In genomic region chr11:14065153-14065552, GRCh38 we compare ENCODE assay signal across 13 cellular contexts.
DNase-seq lines count a peak whose midpoint lies in the region; ATAC-seq, FAIRE-seq and TF ChIP-seq lines count a peak whose summit lies in the region.
"Had no signal": no experiment of that assay in that cellular context is flagged by ENCODE, and none has a peak within 500 bp of the region (broad histone marks: within the 10 kb centered on the region; RNA-seq: fewer than 3 reads in every experiment).

No MANE protein-coding gene starts in this region.

- intact Hi-C loops in activated naive CD4-positive, alpha-beta T cell treated with anti-CD3 and anti-CD28 coated beads for 36 hours (cut with micrococcal nuclease): loop anchor here (1.0 kb wide), 1 partner anchor 10 kb away; no protein-coding TSS in a partner anchor

- ATAC-seq in stimulated activated naive CD8-positive, alpha-beta T cell treated with anti-CD3 and anti-CD28 coated beads, Interleukin-15, amount 100 ng/mL, for 72 hours: peak; percentile 73
- ATAC-seq: HCT116 had no signal

- H2AK5ac ChIP-seq in mesenchymal stem cell (ENCODE audit: low read length, severe bottlenecking): no peak overlapping the region

- H3K9me3 ChIP-seq in mesenchymal stem cell (ENCODE audit: control insufficient read depth, low read length): no peaks in the 10 kb centered on the region

- no peak overlapping the region for H3K4ac ChIP-seq in mesenchymal stem cell (ENCODE audit: low read depth in 1 of 2, low read length in 2 of 2)

- no peaks in the 10 kb centered on the region for H3K27me3 ChIP-seq in mesenchymal stem cell (ENCODE audit: control insufficient read depth in 1 of 2, insufficient read depth in 1 of 2, low read length in 2 of 2)

- no peak for FAIRE-seq in GM12892 (lab: Jason Lieb, UNC)
- FAIRE-seq: HTR-8/SVneo had no signal

- H3K27me3 Mint-ChIP-seq in activated naive CD4-positive, alpha-beta T cell treated with anti-CD3 and anti-CD28 coated beads for 36 hours (ENCODE audit: low read depth): no peaks in the 10 kb centered on the region
- H3K27me3 Mint-ChIP-seq in stimulated activated naive CD8-positive, alpha-beta T cell treated with anti-CD3 and anti-CD28 coated beads, Interleukin-15, amount 100 ng/mL, for 72 hours: no peaks in the 10 kb centered on the region

- H3K4me3 ChIP-seq in mesenchymal stem cell (ENCODE audit: insufficient read depth in 1 of 2, low read depth in 1 of 2, low read length in 2 of 2): peak overlapping the region in 1 of 2 experiments; percentile 53

- H3K4me3 Mint-ChIP-seq in activated naive CD4-positive, alpha-beta T cell treated with anti-CD3 and anti-CD28 coated beads for 36 hours: peak overlapping the region; percentile 44
- peak overlapping the region; percentile 54 to 74 for H3K4me3 Mint-ChIP-seq in stimulated activated naive CD8-positive, alpha-beta T cell treated with anti-CD3 and anti-CD28 coated beads, Interleukin-15, amount 100 ng/mL, for 72 hours

- H3K9me3 Mint-ChIP-seq in activated naive CD4-positive, alpha-beta T cell treated with anti-CD3 and anti-CD28 coated beads for 36 hours: no peaks in the 10 kb centered on the region
- H3K9me3 Mint-ChIP-seq in stimulated activated naive CD8-positive, alpha-beta T cell treated with anti-CD3 and anti-CD28 coated beads, Interleukin-15, amount 100 ng/mL, for 72 hours: no peaks in the 10 kb centered on the region

- no peak overlapping the region for H3K18ac ChIP-seq in mesenchymal stem cell (ENCODE audit: low read depth in 1 of 2, low read length in 2 of 2)

- H3K79me1 ChIP-seq in mesenchymal stem cell (replicated peaks; ENCODE audit: low read length, poor library complexity, severe bottlenecking): no peaks in the 10 kb centered on the region

- H3K23ac ChIP-seq in mesenchymal stem cell (ENCODE audit: low read length in 2 of 2): no peak overlapping the region

- H3K14ac ChIP-seq in mesenchymal stem cell (ENCODE audit: low read length in 2 of 2): no peak overlapping the region

- peak overlapping the region; percentile 37 for H3K9ac ChIP-seq in mesenchymal stem cell (ENCODE audit: low read length)

- no peak overlapping the region for H2BK120ac ChIP-seq in mesenchymal stem cell (ENCODE audit: low read depth, low read length)

- H3K27ac ChIP-seq in mesenchymal stem cell (ENCODE audit: low read length, poor library complexity, severe bottlenecking): no peak overlapping the region

- DNase-seq in activated naive CD4-positive, alpha-beta T cell treated with Interleukin-2 at 50 U/mL for 16 hours: peak; percentile 25
- DNase-seq in activated naive CD4-positive, alpha-beta T cell (lab: John Stamatoyannopoulos, UW): no peak
- DNase-seq in activated naive CD4-positive, alpha-beta T cell treated with anti-CD3 and anti-CD28 coated beads for 36 hours: peak; percentile 43
- no peak for DNase-seq in mesenchymal stem cell
- peak; percentile 17 to 19 for DNase-seq in stimulated activated naive CD8-positive, alpha-beta T cell treated with anti-CD3 and anti-CD28 coated beads, Interleukin-15, amount 100 ng/mL, for 72 hours
- no peak for DNase-seq in SHP77 (lab: John Stamatoyannopoulos, UW)
- DNase-seq in DMS153 treated with DMSO at 0.1 percent for 48 hours (lab: John Stamatoyannopoulos, UW; ENCODE audit: unreplicated experiment): no peak
- no peak for DNase-seq in GM12892 (ENCODE audit: insufficient read length)
- DNase-seq: activated gamma-delta T cell, naive B cell, NCI-H226 had no signal

- TF ChIP-seq POLR2A in GM12892 (IDR thresholded peaks at IDR 0.05; ENCODE audit: low read depth, low read length): no peak

- H3K36me3 Mint-ChIP-seq in activated naive CD4-positive, alpha-beta T cell treated with anti-CD3 and anti-CD28 coated beads for 36 hours (ENCODE audit: low read depth): no peaks in the 10 kb centered on the region
- H3K36me3 Mint-ChIP-seq: naive B cell had no signal

- H2BK12ac ChIP-seq in mesenchymal stem cell (ENCODE audit: low read length in 2 of 2): no peak overlapping the region

- no peaks in the 10 kb centered on the region for H3K36me3 ChIP-seq in mesenchymal stem cell (ENCODE audit: control insufficient read depth in 1 of 2, insufficient read depth in 2 of 2, low read depth in 1 of 2, low read length in 2 of 2)

- H4K8ac ChIP-seq in mesenchymal stem cell (ENCODE audit: low read length): no peak overlapping the region

- 79% methylated on average over 8 of the region's 8 CpGs for WGBS in mesenchymal stem cell

- no peak overlapping the region for H2AFZ ChIP-seq in mesenchymal stem cell (ENCODE audit: low read depth, low read length)

- no peak overlapping the region for H4K91ac ChIP-seq in mesenchymal stem cell (ENCODE audit: low read length)

- H3K4me1 ChIP-seq in mesenchymal stem cell (ENCODE audit: control insufficient read depth, insufficient read depth, low read depth, low read length): no peaks in the 10 kb centered on the region

- H3K4me2 ChIP-seq in mesenchymal stem cell (ENCODE audit: low read length, poor library complexity, severe bottlenecking): no peak overlapping the region

- no peak overlapping the region for H2BK5ac ChIP-seq in mesenchymal stem cell (ENCODE audit: low read depth, low read length, poor library complexity, severe bottlenecking)

- CTCF ChIA-PET in activated naive CD4-positive, alpha-beta T cell treated with anti-CD3 and anti-CD28 coated beads for 36 hours (lab: Charles Lee): interaction anchor here (1.2 kb wide), 1 partner anchor 10 kb away, joined by 3 read pairs; no protein-coding TSS in a partner anchor

- H2BK15ac ChIP-seq in mesenchymal stem cell (ENCODE audit: low read depth, poor library complexity, severe bottlenecking): no peak overlapping the region

- no peak overlapping the region for H3K27ac Mint-ChIP-seq in activated naive CD4-positive, alpha-beta T cell treated with anti-CD3 and anti-CD28 coated beads for 36 hours
- H3K27ac Mint-ChIP-seq in stimulated activated naive CD8-positive, alpha-beta T cell treated with anti-CD3 and anti-CD28 coated beads, Interleukin-15, amount 100 ng/mL, for 72 hours: no peak overlapping the region

- peaks cover 17% of the 10 kb centered on the region for H3K4me1 Mint-ChIP-seq in activated naive CD4-positive, alpha-beta T cell treated with anti-CD3 and anti-CD28 coated beads for 36 hours (ENCODE audit: low read depth)
- peaks cover 20% of the 10 kb centered on the region for H3K4me1 Mint-ChIP-seq in stimulated activated naive CD8-positive, alpha-beta T cell treated with anti-CD3 and anti-CD28 coated beads, Interleukin-15, amount 100 ng/mL, for 72 hours

Comparison
In these comparisons a context has a peak if more than half of its experiments do, and no peak if none do; other contexts are left out.
1. DNase-seq: peak in activated naive CD4-positive, alpha-beta T cell treated with Interleukin-2 at 50 U/mL for 16 hours (single experiment), activated naive CD4-positive, alpha-beta T cell treated with anti-CD3 and anti-CD28 coated beads for 36 hours (single experiment) and stimulated activated naive CD8-positive, alpha-beta T cell treated with anti-CD3 and anti-CD28 coated beads, Interleukin-15, amount 100 ng/mL, for 72 hours (2 of 2); none in activated naive CD4-positive, alpha-beta T cell (0 of 4), mesenchymal stem cell (single experiment), SHP77 (0 of 2), DMS153 treated with DMSO at 0.1 percent for 48 hours (single experiment) and GM12892 (single experiment).